12 cellular contexts compared by ENCODE assay signal in the genomic region with DNA sequence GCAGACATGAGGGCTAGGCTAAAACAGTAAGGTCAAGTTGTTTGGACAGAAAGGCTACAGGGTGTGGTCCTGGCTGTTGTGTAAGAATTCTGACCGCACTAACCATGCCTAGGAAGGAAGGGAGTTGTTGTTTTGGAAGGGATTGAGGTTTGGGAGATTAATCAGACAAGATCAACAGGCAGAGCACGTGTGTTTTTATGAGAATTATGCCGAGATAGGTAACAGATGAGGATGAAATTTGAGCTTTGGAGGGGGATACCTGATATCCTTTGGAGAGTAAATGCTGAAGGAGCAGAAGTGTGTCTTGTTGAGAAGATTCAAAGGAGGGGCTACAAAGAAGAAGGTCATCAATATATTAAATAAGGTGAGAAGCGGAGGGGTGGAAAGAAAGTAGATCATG. TPM values are rescaled to one million over a fixed set of nuclear protein-coding genes. Genes with fewer than 3 reads are reported as not detected.
DNase-seq lines count a peak whose midpoint lies in the region; ATAC-seq and TF ChIP-seq lines count a peak whose summit lies in the region.
"Not testable (repeated sequence)": the region's sequence is repeated elsewhere in the genome, so short reads cannot be mapped to it uniquely, and the experiment has no call there.
"Had no signal": no experiment of that assay in that cellular context is flagged by ENCODE, and none has a peak within 500 bp of the region (broad histone marks: within the 10 kb centered on the region; RNA-seq: fewer than 3 reads in every experiment).

No MANE protein-coding gene starts in this region.

- H3K27ac Mint-ChIP-seq in activated naive CD4-positive, alpha-beta T cell treated with anti-CD3 and anti-CD28 coated beads, Interleukin-2, amount 50 U/mL, for 72 hours: peak overlapping the region; percentile 9 to 58
- H3K27ac Mint-ChIP-seq in naive thymus-derived CD8-positive, alpha-beta T cell: peak overlapping the region in 9 of 10 donors; percentile 6 to 92 (median 67)
- H3K27ac Mint-ChIP-seq in type B pancreatic cell: peak overlapping the region; percentile 42

- not testable (repeated sequence) for H3K36me3 ChIP-seq in esophagus squamous epithelium, left ventricle myocardium inferior

- intact Hi-C loops in esophagus squamous epithelium (cut with DNase I); left ventricle myocardium inferior (cut with micrococcal nuclease): not testable (repeated sequence)

- TF ChIP-seq POLR2A in esophagus squamous epithelium (IDR thresholded peaks at IDR 0.05): not testable (repeated sequence)

- not testable (repeated sequence) for H3K4me3 Mint-ChIP-seq in naive thymus-derived CD8-positive, alpha-beta T cell; type B pancreatic cell

- H3K27me3 Mint-ChIP-seq in naive thymus-derived CD8-positive, alpha-beta T cell; type B pancreatic cell: not testable (repeated sequence)

- H3K27me3 ChIP-seq in esophagus squamous epithelium; left ventricle myocardium inferior (ENCODE audit: low read depth): not testable (repeated sequence)

- not testable (repeated sequence) for TF ChIP-seq CTCF in esophagus squamous epithelium (IDR thresholded peaks at IDR 0.05); left ventricle myocardium inferior (IDR thresholded peaks at IDR 0.05; ENCODE audit: borderline replicate concordance); type B pancreatic cell (conservative IDR thresholded peaks at IDR 0.05)

- peak overlapping the region in 3 of 4 donors; percentile 49 to 61 (median 50) for H3K27ac ChIP-seq in esophagus squamous epithelium
- H3K27ac ChIP-seq in left ventricle myocardium inferior (replicated peaks): peak overlapping the region; percentile 82

- 56 to 64% methylated on average over 4 of the region's 4 CpGs for WGBS in esophagus squamous epithelium, 2 donors

- not testable (repeated sequence) for H3K36me3 Mint-ChIP-seq in activated naive CD4-positive, alpha-beta T cell treated with anti-CD3 and anti-CD28 coated beads, Interleukin-2, amount 50 U/mL, for 72 hours
- H3K36me3 Mint-ChIP-seq in naive thymus-derived CD8-positive, alpha-beta T cell: peaks cover 0 to 15% (median 0%) of the 10 kb centered on the region in 3 donors
- peaks cover 23% of the 10 kb centered on the region for H3K36me3 Mint-ChIP-seq in type B pancreatic cell

- not testable (repeated sequence) for H3K9me3 Mint-ChIP-seq in activated naive CD4-positive, alpha-beta T cell treated with anti-CD3 and anti-CD28 coated beads, Interleukin-2, amount 50 U/mL, for 72 hours; naive thymus-derived CD8-positive, alpha-beta T cell; type B pancreatic cell

- POLR2A ChIA-PET in naive thymus-derived CD8-positive, alpha-beta T cell (lab: Charles Lee): not testable (repeated sequence)

- H3K9me3 ChIP-seq in esophagus squamous epithelium; left ventricle myocardium inferior (replicated peaks): not testable (repeated sequence)

- ATAC-seq in activated naive CD4-positive, alpha-beta T cell treated with anti-CD3 and anti-CD28 coated beads, Interleukin-2, amount 50 U/mL, for 72 hours; naive thymus-derived CD8-positive, alpha-beta T cell: not testable (repeated sequence)

- H3K4me1 Mint-ChIP-seq in naive thymus-derived CD8-positive, alpha-beta T cell: peaks cover 0 to 25% (median 16%) of the 10 kb centered on the region in 4 donors
- H3K4me1 Mint-ChIP-seq in type B pancreatic cell (ENCODE audit: unreplicated experiment): not testable (repeated sequence)

- DNase-seq in GM04503 (ENCODE audit: low read depth) (peak; percentile 31), NCI-H82 (lab: John Stamatoyannopoulos, UW) (peak; percentile 49)
- DNase-seq in activated naive CD4-positive, alpha-beta T cell treated with anti-CD3 and anti-CD28 coated beads, Interleukin-2, amount 50 U/mL, for 72 hours (ENCODE audit: low spot score in 2 of 2); esophagus squamous epithelium (lab: John Stamatoyannopoulos, UW); left ventricle myocardium inferior; naive thymus-derived CD8-positive, alpha-beta T cell; type B pancreatic cell (ENCODE audit: extremely low spot score, unreplicated experiment): not testable (repeated sequence)

- H3K4me3 ChIP-seq in esophagus squamous epithelium (peak overlapping the region in 1 of 4 donors; percentile 21), left ventricle myocardium inferior (peak overlapping the region; percentile 61)

- peaks cover 0 to 22% (median 0%) of the 10 kb centered on the region in 3 donors for H3K4me1 ChIP-seq in esophagus squamous epithelium
- H3K4me1 ChIP-seq in left ventricle myocardium inferior: peaks cover 13% of the 10 kb centered on the region

RNA-seq across cellular contexts. Expression of a gene that starts 26.8 kb away (rescaled TPM):
- 100 to 1,000 TPM in 1 of 2 donors, 10 to 100 TPM in 1; 88.1 to 106 TPM for total RNA-seq in activated naive CD4-positive, alpha-beta T cell treated with anti-CD3 and anti-CD28 coated beads, Interleukin-2, amount 50 U/mL, for 72 hours
- total RNA-seq in esophagus squamous epithelium (100 to 1,000 TPM in 3 of 4 donors, 10 to 100 TPM in 1; 84.5 to 244 (median 159) TPM), left ventricle myocardium inferior (23.9 TPM), type B pancreatic cell (ENCODE audit: low replicate concordance) (84.6 and 88.0 TPM in 2 replicates)
- 10 to 100 TPM; 59.6 to 61.2 TPM for total RNA-seq in naive thymus-derived CD8-positive, alpha-beta T cell
- polyA plus RNA-seq in naive thymus-derived CD8-positive, alpha-beta T cell: 10 to 100 TPM; 40.0 to 51.9 (median 48.5) TPM

RNA-seq across cellular contexts. Expression of a gene that starts 40.1 kb away (rescaled TPM):
- not detected for total RNA-seq in activated naive CD4-positive, alpha-beta T cell treated with anti-CD3 and anti-CD28 coated beads, Interleukin-2, amount 50 U/mL, for 72 hours
- total RNA-seq in esophagus squamous epithelium (not detected), left ventricle myocardium inferior (not detected), type B pancreatic cell (ENCODE audit: low replicate concordance) (not detected in 2 replicates)
- total RNA-seq in naive thymus-derived CD8-positive, alpha-beta T cell: not detected
- not detected for polyA plus RNA-seq in naive thymus-derived CD8-positive, alpha-beta T cell
- total RNA-seq: GM12878, H9, HT-29, M059J, SJCRH30 had no signal
- polyA plus RNA-seq: GM12878 had no signal

RNA-seq across cellular contexts. Expression of a gene that starts 44.4 kb away (rescaled TPM):
- 10 to 100 TPM; 24.2 to 46.2 TPM for total RNA-seq in activated naive CD4-positive, alpha-beta T cell treated with anti-CD3 and anti-CD28 coated beads, Interleukin-2, amount 50 U/mL, for 72 hours
- total RNA-seq in esophagus squamous epithelium (10 to 100 TPM; 36.3 to 54.3 (median 41.4) TPM), left ventricle myocardium inferior (13.7 TPM), type B pancreatic cell (ENCODE audit: low replicate concordance) (35.5 and 64.3 TPM in 2 replicates)
- total RNA-seq in naive thymus-derived CD8-positive, alpha-beta T cell: 10 to 100 TPM; 35.2 to 41.9 TPM
- 10 to 100 TPM; 21.4 to 26.0 (median 22.5) TPM for polyA plus RNA-seq in naive thymus-derived CD8-positive, alpha-beta T cell

RNA-seq across cellular contexts. Expression of a gene that starts 44.6 kb away (rescaled TPM):
- total RNA-seq in activated naive CD4-positive, alpha-beta T cell treated with anti-CD3 and anti-CD28 coated beads, Interleukin-2, amount 50 U/mL, for 72 hours: 10 to 100 TPM; 15.1 to 19.8 TPM
- total RNA-seq in esophagus squamous epithelium (1 to 10 TPM; 3.6 to 9.7 (median 8.6) TPM), left ventricle myocardium inferior (16.4 TPM), type B pancreatic cell (ENCODE audit: low replicate concordance) (14.2 and 18.4 TPM in 2 replicates)
- total RNA-seq in naive thymus-derived CD8-positive, alpha-beta T cell: 10 to 100 TPM; 12.0 to 12.5 TPM
- polyA plus RNA-seq in naive thymus-derived CD8-positive, alpha-beta T cell: 10 to 100 TPM; 10.3 to 15.8 (median 14.1) TPM
